ENCODE assay signal across 1 cellular context in the genomic region with DNA sequence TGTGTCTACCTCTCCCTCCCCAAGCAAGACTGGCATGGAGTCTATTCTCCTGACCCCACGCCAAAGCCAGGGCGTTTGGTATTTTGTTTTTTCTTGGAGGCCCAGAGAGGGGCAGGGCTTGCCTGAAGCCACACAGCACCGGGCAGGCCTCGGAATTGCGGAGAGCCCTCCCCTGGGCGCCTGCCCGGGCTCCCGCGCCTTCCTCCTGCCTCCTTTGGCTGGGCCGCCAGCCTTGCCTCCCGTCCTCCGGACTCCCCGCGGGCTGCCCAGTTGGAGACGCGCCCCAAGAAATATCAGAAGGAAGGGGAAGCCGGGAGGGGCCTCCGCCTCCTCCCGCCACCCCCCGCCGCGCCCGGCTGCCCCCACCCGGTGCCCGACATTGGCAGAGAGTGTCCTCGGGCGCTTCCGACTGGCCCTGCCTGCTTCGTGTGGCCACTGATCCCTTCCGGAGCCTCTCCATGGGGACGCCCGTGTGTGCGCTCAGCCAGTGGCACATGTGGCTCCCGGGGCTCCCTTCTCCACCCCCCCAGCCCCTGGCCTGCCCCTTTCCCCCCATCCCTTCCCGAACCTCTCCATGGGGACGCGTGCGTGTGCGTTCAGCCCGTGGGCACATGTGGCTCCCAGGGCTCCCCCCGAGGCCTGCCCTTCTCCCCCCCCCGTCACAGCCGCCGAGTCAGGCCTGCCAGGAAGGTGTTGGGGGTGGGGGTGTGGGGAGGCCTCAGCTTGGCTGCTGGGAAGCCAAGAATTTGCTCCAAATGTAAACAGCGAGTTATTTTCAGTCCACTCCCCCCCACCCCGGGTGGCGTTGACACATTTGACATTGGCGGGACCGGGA.
TF ChIP-seq lines count a peak whose summit lies in the region.

No MANE protein-coding gene starts in this region.

TF ChIP-seq in endothelial cell of umbilical vein, 7 proteins besides CTCF, POLR2A, EP300 and RAD21:
- TF ChIP-seq, protein P1, sequence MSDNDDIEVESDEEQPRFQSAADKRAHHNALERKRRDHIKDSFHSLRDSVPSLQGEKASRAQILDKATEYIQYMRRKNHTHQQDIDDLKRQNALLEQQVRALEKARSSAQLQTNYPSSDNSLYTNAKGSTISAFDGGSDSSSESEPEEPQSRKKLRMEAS (IDR thresholded peaks at IDR 0.05; ENCODE audit: insufficient read depth, insufficient read length) = peak; percentile 28
- TF ChIP-seq POLR2AphosphoS5 (IDR thresholded peaks at IDR 0.05; ENCODE audit: insufficient read depth, low read depth, low read length) = no peak
- TF ChIP-seq MYC (IDR thresholded peaks at IDR 0.05; ENCODE audit: low read depth, low read length) = peak; percentile 27
- TF ChIP-seq GATA2 (IDR thresholded peaks at IDR 0.05; ENCODE audit: insufficient read depth, insufficient read length, low read depth, low read length) = no peak
